1 cellular context compared by ENCODE assay signal in genomic region chr6:50956014-50956413, GRCh38.
A peak's percentile ranks its signal among the peaks of the same experiment; 100 is the strongest.
TF ChIP-seq lines count a peak whose summit lies in the region.

No MANE protein-coding gene starts in this region.

TF ChIP-seq in K562, 482 proteins besides CTCF, POLR2A, EP300 and RAD21:
- TF ChIP-seq ZNF592 (IDR thresholded peaks at IDR 0.05) (peak; percentile 57; the same call in 1 of the 2 replicates), RNF2 (IDR thresholded peaks at IDR 0.05) (no peak), TCF3 (CRISPR knock-in tag; IDR thresholded peaks at IDR 0.05) (peak; percentile 81), E2F8 (IDR thresholded peaks at IDR 0.05; ENCODE audit: low read depth, partially characterized antibody) (no peak), NCOR1 (IDR thresholded peaks at IDR 0.05) (0 out of 2 replicates have a peak, but pooled peaks have one; percentile 3), AFF4 (CRISPR knock-in tag; IDR thresholded peaks at IDR 0.05) (no peak), NBN (IDR thresholded peaks at IDR 0.05; ENCODE audit: low read depth) (no peak; the same call in 1 of the 2 replicates), BRCA1 (IDR thresholded peaks at IDR 0.05) (no peak), BRCA1 (CRISPR knock-in tag; IDR thresholded peaks at IDR 0.05) (no peak), HMGN3 (IDR thresholded peaks at IDR 0.05; ENCODE audit: borderline replicate concordance, extremely low read depth, insufficient read length, low read depth, low read length) (no peak), STAT5A (IDR thresholded peaks at IDR 0.05; ENCODE audit: borderline replicate concordance, low read length) (0 out of 2 replicates have a peak, but pooled peaks have one; percentile 31), ARID1B (IDR thresholded peaks at IDR 0.05) (peak; percentile 60), USF1 (CRISPR knock-in tag; IDR thresholded peaks at IDR 0.05) (no peak), PRPF4 (IDR thresholded peaks at IDR 0.05; ENCODE audit: insufficient read depth, low read depth, low read length, poor library complexity, severe bottlenecking) (no peak), TAL1 (IDR thresholded peaks at IDR 0.05) (peak; percentile 19; the same call in 1 of the 2 replicates), MEIS2 (IDR thresholded peaks at IDR 0.05; ENCODE audit: partially characterized antibody) (peak; percentile 13), GTF2E2 (tag; IDR thresholded peaks at IDR 0.05) (no peak), NFATC3 (IDR thresholded peaks at IDR 0.05) (no peak), TAF15 (IDR thresholded peaks at IDR 0.05; ENCODE audit: low read depth, low read length) (no peak), EGR1 (conservative IDR thresholded peaks at IDR 0.05) (0 out of 2 replicates have a peak, but pooled peaks have one; percentile 31), CBFA2T3 (IDR thresholded peaks at IDR 0.05) (peak; percentile 55), PML (IDR thresholded peaks at IDR 0.05; ENCODE audit: low read length) (0 out of 2 replicates have a peak, but pooled peaks have one; percentile 24), TFAP4 (CRISPR knock-in tag; IDR thresholded peaks at IDR 0.05; ENCODE audit: borderline replicate concordance) (no peak), FOXA3 (CRISPR knock-in tag; conservative IDR thresholded peaks at IDR 0.05 in 1 of 2, IDR thresholded peaks at IDR 0.05 in 1 of 2) (peak in 1 of 2 experiments; percentile 62; a peak in 1 of 4 replicates), THRA (IDR thresholded peaks at IDR 0.05) (no peak), TAF7 (tag; IDR thresholded peaks at IDR 0.05) (no peak), TBP (optimal IDR thresholded peaks at IDR 0.05; ENCODE audit: low read depth, low read length) (peak; percentile 38), FOXK2 (conservative IDR thresholded peaks at IDR 0.05 in 1 of 2, IDR thresholded peaks at IDR 0.05 in 1 of 2; ENCODE audit: low read depth in 2 of 2) (peak; percentile 38 to 53; a peak in 2 of 4 replicates), IFI16 (CRISPR knock-in tag; IDR thresholded peaks at IDR 0.05) (no peak), AFF1 (IDR thresholded peaks at IDR 0.05; ENCODE audit: low read depth in 1 of 2, partially characterized antibody in 2 of 2) (no peak)
